Comparison of ENCODE assay signal across 11 cellular contexts in the genomic region with DNA sequence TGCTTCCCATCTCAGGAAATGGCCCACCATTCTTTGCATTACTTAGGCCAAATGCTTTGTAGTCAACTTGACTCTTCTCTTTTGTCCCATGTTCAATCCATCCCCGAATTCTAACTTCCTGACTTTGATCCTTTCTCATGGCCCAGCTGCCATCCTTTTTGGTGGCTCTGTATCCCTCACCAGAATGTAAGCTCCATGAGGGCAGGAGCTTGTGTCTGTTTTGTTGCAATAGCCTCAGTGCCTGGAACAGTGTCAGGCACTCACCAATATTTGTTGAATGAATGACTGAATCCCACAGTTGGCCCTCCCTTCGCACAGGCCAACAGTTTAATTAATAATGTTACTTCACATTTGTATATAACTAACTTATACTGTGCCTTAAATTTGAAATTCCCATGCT. TPM values are rescaled to one million over a fixed set of nuclear protein-coding genes. Genes with fewer than 3 reads are reported as not detected.
DNase-seq lines count a peak whose midpoint lies in the region; ATAC-seq and TF ChIP-seq lines count a peak whose summit lies in the region.
"Had no signal": no experiment of that assay in that cellular context is flagged by ENCODE, and none has a peak within 500 bp of the region (broad histone marks: within the 10 kb centered on the region; RNA-seq: fewer than 3 reads in every experiment).

No MANE protein-coding gene starts in this region.

- no peak for DNase-seq in MM.1S
- peak; percentile 6 for DNase-seq in mesenteric fat pad (ENCODE audit: low spot score)
- peak; percentile 9 for DNase-seq in sciatic nerve (ENCODE audit: low spot score)
- no peak for DNase-seq in SW 1271 (lab: John Stamatoyannopoulos, UW)
- no peak for DNase-seq in SW480 (ENCODE audit: low spot score)
- no peak for DNase-seq in iPS-NIHi11 (ENCODE audit: low spot score)
- no peak for DNase-seq in cardiac septum (ENCODE audit: low spot score)
- DNase-seq: Caco-2; CD8-positive, alpha-beta memory T cell had no signal

- no peak overlapping the region; the same call in 1 of the 2 replicates for H3K9ac ChIP-seq in MM.1S (ENCODE audit: low read length)

- H3K4me1 ChIP-seq in MM.1S (ENCODE audit: low read length), result peaks cover 10% of the 10 kb centered on the region

- TF ChIP-seq CTCF in MM.1S (IDR thresholded peaks at IDR 0.05; ENCODE audit: low read length), result no peak

- H3K27me3 ChIP-seq in MM.1S (replicated peaks; ENCODE audit: insufficient read depth, low read length), result no peaks in the 10 kb centered on the region

- no peak overlapping the region for H3K27ac ChIP-seq in MM.1S (ENCODE audit: low read length)
- H3K27ac ChIP-seq: A549 had no signal

- peaks cover 15% of the 10 kb centered on the region for H3K79me2 ChIP-seq in MM.1S (ENCODE audit: low read length)

- no peaks in the 10 kb centered on the region for H3K36me3 ChIP-seq in MM.1S (replicated peaks; ENCODE audit: insufficient read depth, low read length)

- H2AFZ ChIP-seq in MM.1S (ENCODE audit: low read length), result no peak overlapping the region

- no peak for ATAC-seq in sciatic nerve
- ATAC-seq: A549 had no signal

- H3K9me3 ChIP-seq in MM.1S (replicated peaks; ENCODE audit: insufficient read depth, low read length), result no peaks in the 10 kb centered on the region
- H3K9me3 ChIP-seq: A549, Caco-2, HAP-1 had no signal

- no peaks in the 10 kb centered on the region for H3K9me2 ChIP-seq in MM.1S (replicated peaks; ENCODE audit: insufficient read depth, low read length)

- intact Hi-C loops in sciatic nerve (cut with DNase I), result no loop called here
- intact Hi-C loops in cardiac septum (cut with DNase I), result no loop called here

- H3K4me2 ChIP-seq in MM.1S (ENCODE audit: low read depth, low read length), result peak overlapping the region; percentile 78; the same call in 1 of the 2 replicates
- H3K4me2 ChIP-seq: A549 had no signal

- no peak overlapping the region for H3K4me3 ChIP-seq in MM.1S (ENCODE audit: low read length)
- H3K4me3 ChIP-seq: A549, HAP-1 had no signal

- H4K20me1 ChIP-seq in MM.1S (ENCODE audit: insufficient read depth, low read length), result no peaks in the 10 kb centered on the region

- H3F3A ChIP-seq in MM.1S (ENCODE audit: insufficient read depth, low read length), result peaks cover 39% of the 10 kb centered on the region

RNA-seq across cellular contexts. Expression of a gene that starts 3.1 kb away (rescaled TPM):
- total RNA-seq in mesenteric fat pad (52.9 TPM), sciatic nerve (85.2 TPM), cardiac septum (87.1 TPM)

Comparison
In these comparisons a context has a peak if more than half of its experiments do, and no peak if none do; other contexts are left out.
1. DNase-seq: peak in mesenteric fat pad (single experiment) and sciatic nerve (single experiment); none in MM.1S (single experiment), SW 1271 (0 of 2), SW480 (single experiment), iPS-NIHi11 (single experiment) and cardiac septum (single experiment).